ENCODE assay signal across 1 cellular context in genomic region chr4:3386486-3386885, GRCh38.
TF ChIP-seq lines count a peak whose summit lies in the region.

No MANE protein-coding gene starts in this region.

TF ChIP-seq in SK-N-SH treated with all-trans-retinoic acid at 6 μM for 48 hours, 23 proteins besides CTCF, POLR2A, EP300 and RAD21 (continued from another document):
- TF ChIP-seq BACH2 (CRISPR knock-in tag; IDR thresholded peaks at IDR 0.05; ENCODE audit: borderline replicate concordance) (no peak), CSRNP3 (CRISPR knock-in tag; IDR thresholded peaks at IDR 0.05) (no peak), PATZ1 (CRISPR knock-in tag; IDR thresholded peaks at IDR 0.05; ENCODE audit: borderline replicate concordance) (no peak), GLIS3 (CRISPR knock-in tag; IDR thresholded peaks at IDR 0.05) (no peak)
- TF ChIP-seq, protein P1, sequence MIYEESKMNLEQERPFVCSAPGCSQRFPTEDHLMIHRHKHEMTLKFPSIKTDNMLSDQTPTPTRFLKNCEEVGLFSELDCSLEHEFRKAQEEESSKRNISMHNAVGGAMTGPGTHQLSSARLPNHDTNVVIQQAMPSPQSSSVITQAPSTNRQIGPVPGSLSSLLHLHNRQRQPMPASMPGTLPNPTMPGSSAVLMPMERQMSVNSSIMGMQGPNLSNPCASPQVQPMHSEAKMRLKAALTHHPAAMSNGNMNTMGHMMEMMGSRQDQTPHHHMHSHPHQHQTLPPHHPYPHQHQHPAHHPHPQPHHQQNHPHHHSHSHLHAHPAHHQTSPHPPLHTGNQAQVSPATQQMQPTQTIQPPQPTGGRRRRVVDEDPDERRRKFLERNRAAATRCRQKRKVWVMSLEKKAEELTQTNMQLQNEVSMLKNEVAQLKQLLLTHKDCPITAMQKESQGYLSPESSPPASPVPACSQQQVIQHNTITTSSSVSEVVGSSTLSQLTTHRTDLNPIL (CRISPR knock-in tag; IDR thresholded peaks at IDR 0.05; ENCODE audit: low read depth), result no peak
TF ChIP-seq in SK-N-SH treated with all-trans-retinoic acid at 6 μM for 48 hours: peak in this region for 0.
